Comparison of ENCODE assay signal across 16 cellular contexts in the genomic region with DNA sequence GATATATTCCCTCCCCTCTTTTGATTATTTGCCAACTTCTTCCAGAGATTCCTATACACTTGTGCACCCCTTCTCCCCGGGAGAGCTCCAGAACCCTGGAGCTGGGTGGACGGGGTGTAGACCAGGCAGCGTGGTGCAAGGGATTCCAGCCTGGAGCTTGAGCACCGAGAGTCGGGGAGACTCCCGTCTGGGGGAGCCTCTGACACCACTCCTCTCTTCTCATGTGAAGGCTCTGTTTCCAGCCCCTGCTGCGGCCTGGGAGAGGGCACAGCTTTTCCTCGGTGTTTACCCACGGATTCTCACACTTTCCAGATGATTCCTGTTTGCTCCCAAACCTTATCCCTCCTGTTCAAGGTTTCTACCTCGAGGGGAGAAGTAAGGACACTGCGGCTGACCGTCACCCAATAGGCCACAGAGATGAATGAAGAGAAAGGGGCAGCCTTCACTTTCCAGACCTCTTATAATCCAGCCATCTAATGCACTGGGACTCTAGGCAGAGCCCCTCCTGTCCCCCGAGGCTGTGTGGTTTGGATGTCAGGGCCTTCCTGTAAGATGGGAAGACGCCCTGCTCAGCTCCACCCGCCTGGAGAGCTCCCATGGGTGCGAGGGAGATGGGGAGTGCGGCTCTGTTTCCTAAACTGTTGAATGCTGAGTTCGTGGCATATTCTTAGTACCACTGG.
"Had no signal": no experiment of that assay in that cellular context is flagged by ENCODE, and none has a peak within 500 bp of the region (broad histone marks: within the 10 kb centered on the region; RNA-seq: fewer than 3 reads in every experiment).

No MANE protein-coding gene starts in this region.

- H3K4me1 ChIP-seq: ascending aorta, esophagus muscularis mucosa, left lung, transverse colon, vagina had no signal

- H3K27me3 Mint-ChIP-seq: naive thymus-derived CD4-positive, alpha-beta T cell; T-helper 17 cell had no signal

- H3K27ac Mint-ChIP-seq: activated T-helper 1 cell treated with anti-CD3 and anti-CD28 coated beads, Interleukin-12 subunit alpha, Interleukin-12 subunit beta, Interleukin-2, Interleukin-4 antibody, amounts not matched to agents 30 ng/mL and 10 ng/mL and 1 ng/mL, durations not matched to agents 14 hours and 24 hours and 36 hours had no signal

- ATAC-seq: left lung; mucosa of descending colon; naive thymus-derived CD4-positive, alpha-beta T cell; T-helper 17 cell had no signal

- H3K4me3 Mint-ChIP-seq: activated T-helper 1 cell treated with anti-CD3 and anti-CD28 coated beads, Interleukin-12 subunit alpha, Interleukin-12 subunit beta, Interleukin-2, Interleukin-4 antibody, amounts not matched to agents 30 ng/mL and 10 ng/mL and 1 ng/mL, durations not matched to agents 14 hours and 24 hours and 36 hours; naive thymus-derived CD4-positive, alpha-beta T cell; T-helper 17 cell had no signal

- H3K27me3 ChIP-seq: ascending aorta, esophagus muscularis mucosa, left lung, transverse colon, vagina had no signal

- DNase-seq: activated CD4-positive, alpha-beta T cell treated with anti-CD3 and anti-CD28 coated beads for 4 hours; activated naive CD4-positive, alpha-beta T cell treated with Interleukin-2 at 50 U/mL for 16 hours; hippocampal formation; left lung; mammary epithelial cell; mucosa of descending colon; naive thymus-derived CD4-positive, alpha-beta T cell; posterior cingulate gyrus; stimulated activated CD4-positive, alpha-beta T cell treated with anti-CD3 and anti-CD28 coated beads, Interleukin-2, amount 100 ng/mL, for 48 hours; stimulated activated naive CD4-positive, alpha-beta T cell treated with Interleukin-2 at 50 U/mL for 16 hours; T-helper 17 cell; transverse colon had no signal

- H3K9me3 Mint-ChIP-seq: activated T-helper 1 cell treated with anti-CD3 and anti-CD28 coated beads, Interleukin-12 subunit alpha, Interleukin-12 subunit beta, Interleukin-2, Interleukin-4 antibody, amounts not matched to agents 30 ng/mL and 10 ng/mL and 1 ng/mL, durations not matched to agents 14 hours and 24 hours and 36 hours; naive thymus-derived CD4-positive, alpha-beta T cell had no signal

- H3K9me3 ChIP-seq: ascending aorta, esophagus muscularis mucosa, left lung, mucosa of descending colon, transverse colon, vagina had no signal

- H3K27ac ChIP-seq: ascending aorta, esophagus muscularis mucosa, left lung, transverse colon, vagina had no signal

- H3K4me3 ChIP-seq: ascending aorta, esophagus muscularis mucosa, left lung, mucosa of descending colon, transverse colon, vagina had no signal

- H3K36me3 ChIP-seq: ascending aorta, left lung, transverse colon had no signal
